21 cellular contexts compared by ENCODE assay signal in genomic region chr12:90024261-90024660, GRCh38.
A peak's percentile ranks its signal among the peaks of the same experiment; 100 is the strongest.
DNase-seq lines count a peak whose midpoint lies in the region; ATAC-seq, FAIRE-seq and TF ChIP-seq lines count a peak whose summit lies in the region.
"Had no signal": no experiment of that assay in that cellular context is flagged by ENCODE, and none has a peak within 500 bp of the region (broad histone marks: within the 10 kb centered on the region; RNA-seq: fewer than 3 reads in every experiment).

No MANE protein-coding gene starts in this region.

- no peak for TF ChIP-seq CTCF in AG09309 (IDR thresholded peaks at IDR 0.05; ENCODE audit: control insufficient read depth, insufficient read depth, low read depth, low read length, missing control alignments)
- no peak for TF ChIP-seq CTCF in chondrocyte (IDR thresholded peaks at IDR 0.05)
- no peak for TF ChIP-seq CTCF in mesothelial cell of epicardium (IDR thresholded peaks at IDR 0.05; ENCODE audit: unreplicated experiment)
- no peak for TF ChIP-seq CTCF in omental fat pad (IDR thresholded peaks at IDR 0.05)

- no peaks in the 10 kb centered on the region for H3K36me3 Mint-ChIP-seq in chondrocyte (ENCODE audit: low read depth)
- peaks cover 2% of the 10 kb centered on the region for H3K36me3 Mint-ChIP-seq in mesothelial cell of epicardium

- peak overlapping the region; percentile 43 for H3K27ac Mint-ChIP-seq in chondrocyte (ENCODE audit: unreplicated experiment)
- H3K27ac Mint-ChIP-seq in mesothelial cell of epicardium, result peak overlapping the region; percentile 79
- H3K27ac Mint-ChIP-seq: activated naive CD8-positive, alpha-beta T cell treated with anti-CD3 and anti-CD28 coated beads, Interleukin-2, amount 50 U/mL, for 24 hours; T-helper 2 cell treated with Interferon-gamma antibody and Interleukin-4, amounts not matched to agents 5 μg/mL and 100 μg/mL, for 36 hours had no signal

- H3K9me3 Mint-ChIP-seq in chondrocyte (ENCODE audit: low read depth), result peaks cover 3% of the 10 kb centered on the region
- H3K9me3 Mint-ChIP-seq in mesothelial cell of epicardium, result peaks cover 4% of the 10 kb centered on the region
- H3K9me3 Mint-ChIP-seq: activated naive CD8-positive, alpha-beta T cell treated with anti-CD3 and anti-CD28 coated beads, Interleukin-2, amount 50 U/mL, for 24 hours; effector memory CD8-positive, alpha-beta T cell; T-helper 2 cell treated with Interferon-gamma antibody and Interleukin-4, amounts not matched to agents 5 μg/mL and 100 μg/mL, for 36 hours had no signal

- no peak for ATAC-seq in Right ventricle myocardium inferior
- no peak for ATAC-seq in omental fat pad (ENCODE audit: low FRiP score)
- ATAC-seq in GM18907 (IDR thresholded peaks at IDR 0.05; ENCODE audit: unreplicated experiment), result no peak
- ATAC-seq: activated CD4-positive, CD25-positive, alpha-beta regulatory T cell treated with anti-CD3 and anti-CD28 coated beads, Interleukin-2, amount 50 U/mL, for 24 hours; activated naive CD8-positive, alpha-beta T cell treated with anti-CD3 and anti-CD28 coated beads, Interleukin-2, amount 50 U/mL, for 24 hours; effector memory CD8-positive, alpha-beta T cell; foreskin keratinocyte; left colon had no signal

- DNase-seq in AG09309 (ENCODE audit: low read depth) (peak; percentile 63), HTR-8/SVneo (ENCODE audit: insufficient read length, low spot score) (peak; percentile 51), chondrocyte (ENCODE audit: low spot score) (no peak), mesothelial cell of epicardium (ENCODE audit: low spot score in 2 of 2, unreplicated experiment in 2 of 2) (no peak), Right ventricle myocardium inferior (ENCODE audit: missing footprints) (no peak), C1 segment of cervical spinal cord (lab: John Stamatoyannopoulos, UW) (no peak), omental fat pad (ENCODE audit: low spot score) (no peak)
- DNase-seq: activated CD8-positive, alpha-beta memory T cell treated with anti-CD3 and anti-CD28 coated beads for 24 hours; activated naive CD8-positive, alpha-beta T cell treated with anti-CD3 and anti-CD28 coated beads, Interleukin-2, amount 50 U/mL, for 24 hours; BE2C; caudate nucleus; effector memory CD8-positive, alpha-beta T cell; foreskin keratinocyte; left colon; NCI-H1694 treated with DMSO at 0.1 percent for 48 hours; ovary; SHP77 treated with DMSO at 0.1 percent for 48 hours; stimulated activated CD4-positive, alpha-beta T cell treated with anti-CD3 and anti-CD28 coated beads, Interleukin-2, amount 100 ng/mL, for 48 hours had no signal

- intact Hi-C loops in Right ventricle myocardium inferior (cut with DNase I), result no loop called here

- peak; percentile 63 for FAIRE-seq in HTR-8/SVneo (lab: Jason Lieb, UNC)

- peaks cover 27% of the 10 kb centered on the region for H3K4me1 Mint-ChIP-seq in chondrocyte (ENCODE audit: low read depth)
- peaks cover 41% of the 10 kb centered on the region for H3K4me1 Mint-ChIP-seq in mesothelial cell of epicardium

- no peaks in the 10 kb centered on the region for H3K27me3 Mint-ChIP-seq in chondrocyte (ENCODE audit: low read depth)
- H3K27me3 Mint-ChIP-seq in mesothelial cell of epicardium (ENCODE audit: low read depth), result no peaks in the 10 kb centered on the region
- H3K27me3 Mint-ChIP-seq: activated naive CD8-positive, alpha-beta T cell treated with anti-CD3 and anti-CD28 coated beads, Interleukin-2, amount 50 U/mL, for 24 hours had no signal

- no peak overlapping the region for H3K4me3 Mint-ChIP-seq in chondrocyte (ENCODE audit: unreplicated experiment)
- H3K4me3 Mint-ChIP-seq in mesothelial cell of epicardium, result no peak overlapping the region
- H3K4me3 Mint-ChIP-seq: activated naive CD8-positive, alpha-beta T cell treated with anti-CD3 and anti-CD28 coated beads, Interleukin-2, amount 50 U/mL, for 24 hours; effector memory CD8-positive, alpha-beta T cell; T-helper 2 cell treated with Interferon-gamma antibody and Interleukin-4, amounts not matched to agents 5 μg/mL and 100 μg/mL, for 36 hours had no signal

- no peak overlapping the region for H3K4me3 ChIP-seq in AG09309 (ENCODE audit: control insufficient read depth, low read depth, low read length)
- H3K4me3 ChIP-seq: ovary had no signal

Comparison
In these comparisons a context has a peak if more than half of its experiments do, and no peak if none do; other contexts are left out.
1. DNase-seq: peak in AG09309 (single experiment) and HTR-8/SVneo (single experiment); none in chondrocyte (single experiment), mesothelial cell of epicardium (0 of 2), Right ventricle myocardium inferior (single experiment), C1 segment of cervical spinal cord (0 of 14) and omental fat pad (single experiment).